ENCODE assay signal across 7 cellular contexts in the genomic region with DNA sequence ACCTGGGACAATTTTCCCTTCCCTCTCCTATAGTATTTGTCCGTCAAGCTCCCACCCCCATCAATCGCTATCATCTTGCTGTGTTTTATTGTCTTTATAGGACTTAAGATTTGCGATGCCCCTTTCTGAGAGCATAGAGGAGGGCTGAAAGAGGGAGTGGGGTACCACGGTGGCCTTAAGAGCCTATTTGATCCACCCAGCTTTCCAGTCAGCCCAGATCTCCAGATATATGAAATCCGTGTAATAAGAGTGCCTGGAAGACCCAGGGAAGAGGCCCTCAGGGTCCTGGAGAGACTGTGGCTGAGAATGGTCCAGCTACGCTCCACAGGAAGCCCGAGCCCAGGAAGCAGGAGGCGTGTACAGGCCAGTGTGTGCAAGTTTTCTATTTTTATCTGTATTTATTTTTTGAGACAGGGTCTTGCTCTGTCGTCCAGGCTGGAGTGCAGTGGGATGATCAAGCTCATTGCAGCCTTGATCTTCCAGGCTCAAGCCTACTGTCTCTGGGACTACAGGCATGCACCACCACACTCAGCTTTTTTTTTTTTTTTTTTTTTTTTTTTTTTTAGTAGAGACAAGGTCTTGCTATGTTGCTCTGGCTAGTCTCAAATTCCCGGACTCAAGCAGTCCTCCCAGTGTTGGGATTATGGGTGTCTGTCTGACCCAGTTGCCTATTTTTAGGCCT. TPM values are rescaled to one million over a fixed set of nuclear protein-coding genes. Genes with fewer than 3 reads are reported as not detected.
DNase-seq lines count a peak whose midpoint lies in the region; ATAC-seq and TF ChIP-seq lines count a peak whose summit lies in the region.

No MANE protein-coding gene starts in this region.

- H3K4me1 ChIP-seq in HCT116 (ENCODE audit: control insufficient read depth in 1 of 2, insufficient read depth in 2 of 2, low read length in 2 of 2), result peaks cover 13 to 19% of the 10 kb centered on the region in 2 experiments
- peaks cover 0 to 42% of the 10 kb centered on the region in 2 donors for H3K4me1 ChIP-seq in right atrium auricular region
- peaks cover 8 to 25% of the 10 kb centered on the region in 2 donors for H3K4me1 ChIP-seq in left lung

- H3K4me1 Mint-ChIP-seq in stimulated activated effector memory CD8-positive, alpha-beta T cell treated with anti-CD3 and anti-CD28 coated beads, Interleukin-12 subunit alpha, Interleukin-12 subunit beta, amount 100 ng/mL, for 72 hours, result peaks cover 39% of the 10 kb centered on the region

- H3K9me3 Mint-ChIP-seq in stimulated activated effector memory CD8-positive, alpha-beta T cell treated with anti-CD3 and anti-CD28 coated beads, Interleukin-12 subunit alpha, Interleukin-12 subunit beta, amount 100 ng/mL, for 72 hours, result no peaks in the 10 kb centered on the region

- H3K27ac ChIP-seq in HCT116 (ENCODE audit: low read depth, low read length), result peak overlapping the region; percentile 91
- H3K27ac ChIP-seq in right atrium auricular region, result peak overlapping the region; percentile 85 to 91
- peak overlapping the region in 1 of 2 donors; percentile 83 for H3K27ac ChIP-seq in left lung

- CTCF ChIA-PET in HCT116 (lab: Charles Lee), result interaction anchor here (0.6 to 2.0 kb wide), 6 partner anchors 9 to 265 kb away, joined by 3 to 8 read pairs (median 6); a partner anchor contains a TSS

- POLR2A ChIA-PET in HCT116 (lab: Charles Lee), result interaction anchor here (0.7 to 1.5 kb wide), 2 partner anchors 12 to 23 kb away, joined by 3 read pairs; no protein-coding TSS in a partner anchor

- H3K36me3 ChIP-seq in HCT116 (ENCODE audit: control insufficient read depth in 1 of 2, insufficient read depth in 2 of 2, low read length in 2 of 2), result peaks cover 28 to 39% of the 10 kb centered on the region in 2 experiments
- H3K36me3 ChIP-seq in right atrium auricular region, result peaks cover 59% of the 10 kb centered on the region
- peaks cover 0 to 54% of the 10 kb centered on the region in 2 donors for H3K36me3 ChIP-seq in left lung

- no peak overlapping the region for H2AFZ ChIP-seq in HCT116 (ENCODE audit: low read depth, low read length, poor library complexity, severe bottlenecking)

- no peak overlapping the region for H3K9ac ChIP-seq in HCT116 (ENCODE audit: low read length)

- H3K27me3 ChIP-seq in HCT116 (ENCODE audit: insufficient read depth, low read length), result no peaks in the 10 kb centered on the region
- H3K27me3 ChIP-seq in right atrium auricular region, result no peaks in the 10 kb centered on the region
- no peaks in the 10 kb centered on the region for H3K27me3 ChIP-seq in left lung

- TF ChIP-seq RAD21 in HCT116 (IDR thresholded peaks at IDR 0.05; ENCODE audit: low read depth), result no peak

- TF ChIP-seq CTCF in HCT116 (IDR thresholded peaks at IDR 0.05 in 2 of 3, conservative IDR thresholded peaks at IDR 0.05 in 1 of 3; ENCODE audit: borderline replicate concordance in 1 of 3, insufficient read depth in 1 of 3, low read depth in 2 of 3, low read length in 2 of 3) (no peak), right atrium auricular region (IDR thresholded peaks at IDR 0.05) (no peak), left lung (IDR thresholded peaks at IDR 0.05) (no peak)

- H3K36me3 Mint-ChIP-seq in stimulated activated effector memory CD8-positive, alpha-beta T cell treated with anti-CD3 and anti-CD28 coated beads, Interleukin-12 subunit alpha, Interleukin-12 subunit beta, amount 100 ng/mL, for 72 hours, result peaks cover 59% of the 10 kb centered on the region

- no TSS peak for BruUV-seq in HCT116 (replicated peaks; lab: Mats Ljungman, UMichigan)

- H3K79me2 ChIP-seq in HCT116 (ENCODE audit: insufficient read depth, low read length), result peaks cover 39% of the 10 kb centered on the region

- no peak for DNase-seq in HCT116 (ENCODE audit: low read depth, low spot score)
- peak; percentile 29 for DNase-seq in UCSD-AML1 (lab: John Stamatoyannopoulos, UW; ENCODE audit: unreplicated experiment)
- no peak for DNase-seq in right atrium auricular region (ENCODE audit: low spot score)
- DNase-seq in stimulated activated effector memory CD8-positive, alpha-beta T cell treated with anti-CD3 and anti-CD28 coated beads, Interleukin-12 subunit alpha, Interleukin-12 subunit beta, amount 100 ng/mL, for 72 hours (ENCODE audit: low spot score in 2 of 2), result no peak
- DNase-seq in left lobe of liver (ENCODE audit: low spot score), result no peak
- no peak for DNase-seq in left lung
- DNase-seq in HuH-7 (ENCODE audit: low spot score), result no peak

- peak overlapping the region; percentile 78 for H3K4me3 Mint-ChIP-seq in stimulated activated effector memory CD8-positive, alpha-beta T cell treated with anti-CD3 and anti-CD28 coated beads, Interleukin-12 subunit alpha, Interleukin-12 subunit beta, amount 100 ng/mL, for 72 hours

- H4K20me1 ChIP-seq in HCT116 (ENCODE audit: insufficient read depth), result no peaks in the 10 kb centered on the region

- RAD21 ChIA-PET in HCT116 (lab: Charles Lee; ENCODE audit: low non-redundant PET in 1 of 2, low total read pairs in 2 of 2, uncharacterized antibody in 2 of 2, unreplicated experiment in 2 of 2), result no interaction called here

- no peak for TF ChIP-seq POLR2A in HCT116 (IDR thresholded peaks at IDR 0.05; ENCODE audit: borderline replicate concordance, extremely low read depth, insufficient read depth, insufficient read length)

- no peaks in the 10 kb centered on the region for H3K9me2 ChIP-seq in HCT116 (ENCODE audit: insufficient read depth)

- H3K9me3 ChIP-seq in HCT116 (ENCODE audit: control insufficient read depth in 1 of 2, insufficient read depth in 1 of 2, low read depth in 1 of 2, low read length in 2 of 2) (no peaks in the 10 kb centered on the region), right atrium auricular region (no peaks in the 10 kb centered on the region), left lung (no peaks in the 10 kb centered on the region)

- no peak overlapping the region for H3K4me3 ChIP-seq in HCT116 (replicated peaks in 1 of 2; ENCODE audit: low read depth in 1 of 2, low read length in 2 of 2)
- H3K4me3 ChIP-seq in right atrium auricular region, result peak overlapping the region; percentile 90 to 94
- H3K4me3 ChIP-seq in left lung, result peak overlapping the region in 1 of 2 donors; percentile 78

- intact Hi-C loops in HCT116 (cut with micrococcal nuclease), result loop anchor here (5.0 kb wide), 1 partner anchor 266 kb away; no protein-coding TSS in a partner anchor
- intact Hi-C loops in left lung (cut with DNase I), result no loop called here

- no peak overlapping the region for H3K4me2 ChIP-seq in HCT116 (ENCODE audit: low read length)

- ATAC-seq in HCT116 (no peak), left lobe of liver (no peak), left lung (no peak)
- no peak for ATAC-seq in stimulated activated effector memory CD8-positive, alpha-beta T cell treated with anti-CD3 and anti-CD28 coated beads, Interleukin-12 subunit alpha, Interleukin-12 subunit beta, amount 100 ng/mL, for 72 hours

- H3K27ac Mint-ChIP-seq in stimulated activated effector memory CD8-positive, alpha-beta T cell treated with anti-CD3 and anti-CD28 coated beads, Interleukin-12 subunit alpha, Interleukin-12 subunit beta, amount 100 ng/mL, for 72 hours, result peak overlapping the region; percentile 90

TF ChIP-seq in HCT116, 20 proteins besides CTCF, POLR2A, EP300 and RAD21 (continues in another document):
- TF ChIP-seq POLR2AphosphoS5 (IDR thresholded peaks at IDR 0.05; ENCODE audit: low read depth, low read length) (no peak), SP1 (IDR thresholded peaks at IDR 0.05; ENCODE audit: low read depth) (no peak), EZH2 (IDR thresholded peaks at IDR 0.05) (no peak), ZFX (IDR thresholded peaks at IDR 0.05) (no peak), YY1 (IDR thresholded peaks at IDR 0.05; ENCODE audit: extremely low read depth, insufficient replicate concordance, low read depth, low read length) (no peak), EZH2phosphoT487 (IDR thresholded peaks at IDR 0.05; ENCODE audit: borderline replicate concordance) (no peak)
- TF ChIP-seq, protein P1, sequence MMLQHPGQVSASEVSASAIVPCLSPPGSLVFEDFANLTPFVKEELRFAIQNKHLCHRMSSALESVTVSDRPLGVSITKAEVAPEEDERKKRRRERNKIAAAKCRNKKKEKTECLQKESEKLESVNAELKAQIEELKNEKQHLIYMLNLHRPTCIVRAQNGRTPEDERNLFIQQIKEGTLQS (IDR thresholded peaks at IDR 0.05), result no peak
- TF ChIP-seq, protein P2, sequence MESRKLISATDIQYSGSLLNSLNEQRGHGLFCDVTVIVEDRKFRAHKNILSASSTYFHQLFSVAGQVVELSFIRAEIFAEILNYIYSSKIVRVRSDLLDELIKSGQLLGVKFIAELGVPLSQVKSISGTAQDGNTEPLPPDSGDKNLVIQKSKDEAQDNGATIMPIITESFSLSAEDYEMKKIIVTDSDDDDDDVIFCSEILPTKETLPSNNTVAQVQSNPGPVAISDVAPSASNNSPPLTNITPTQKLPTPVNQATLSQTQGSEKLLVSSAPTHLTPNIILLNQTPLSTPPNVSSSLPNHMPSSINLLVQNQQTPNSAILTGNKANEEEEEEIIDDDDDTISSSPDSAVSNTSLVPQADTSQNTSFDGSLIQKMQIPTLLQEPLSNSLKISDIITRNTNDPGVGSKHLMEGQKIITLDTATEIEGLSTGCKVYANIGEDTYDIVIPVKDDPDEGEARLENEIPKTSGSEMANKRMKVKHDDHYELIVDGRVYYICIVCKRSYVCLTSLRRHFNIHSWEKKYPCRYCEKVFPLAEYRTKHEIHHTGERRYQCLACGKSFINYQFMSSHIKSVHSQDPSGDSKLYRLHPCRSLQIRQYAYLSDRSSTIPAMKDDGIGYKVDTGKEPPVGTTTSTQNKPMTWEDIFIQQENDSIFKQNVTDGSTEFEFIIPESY (IDR thresholded peaks at IDR 0.05; ENCODE audit: extremely low read depth, insufficient replicate concordance, low read length), result no peak
- TF ChIP-seq, protein P3, sequence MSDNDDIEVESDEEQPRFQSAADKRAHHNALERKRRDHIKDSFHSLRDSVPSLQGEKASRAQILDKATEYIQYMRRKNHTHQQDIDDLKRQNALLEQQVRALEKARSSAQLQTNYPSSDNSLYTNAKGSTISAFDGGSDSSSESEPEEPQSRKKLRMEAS (IDR thresholded peaks at IDR 0.05), result no peak

RNA-seq across cellular contexts. Expression of a gene that starts 1.0 kb away (rescaled TPM):
- total RNA-seq in HCT116 (2021; ENCODE audit: unreplicated experiment), result 36.9 TPM
- polyA plus RNA-seq in HCT116 (2012), result 58.4 and 80.7 TPM in 2 replicates
- total RNA-seq in right atrium auricular region, result 10 to 100 TPM; 51.7 to 97.7 TPM
- 12.0 TPM for total RNA-seq in left lobe of liver
- 10 to 100 TPM; 15.6 to 16.0 TPM for total RNA-seq in left lung

RNA-seq across cellular contexts. Expression of a gene that starts 24.0 kb away (rescaled TPM):
- total RNA-seq in HCT116 (2021; ENCODE audit: unreplicated experiment), result 7.8 TPM
- 6.3 and 6.8 TPM in 2 replicates for polyA plus RNA-seq in HCT116 (2012)
- total RNA-seq in right atrium auricular region, result under 1 TPM; 0.11 to 0.59 TPM
- total RNA-seq in left lobe of liver, result 0.45 TPM
- 1 to 10 TPM in 1 of 2 donors, under 1 TPM in 1; 0.93 to 1.2 TPM for total RNA-seq in left lung

RNA-seq across cellular contexts. Expression of a gene that starts 30.3 kb away (rescaled TPM):
- 89.5 TPM for total RNA-seq in HCT116 (2021; ENCODE audit: unreplicated experiment)
- polyA plus RNA-seq in HCT116 (2012), result 115 and 121 TPM in 2 replicates
- total RNA-seq in right atrium auricular region, result 10 to 100 TPM; 35.7 to 39.6 TPM
- total RNA-seq in left lobe of liver, result 31.1 TPM
- total RNA-seq in left lung, result 10 to 100 TPM; 58.6 to 74.5 TPM

RNA-seq across cellular contexts. Expression of a gene that starts 51.4 kb away (rescaled TPM):
- total RNA-seq in HCT116 (2021; ENCODE audit: unreplicated experiment) (55.1 TPM), right atrium auricular region (10 to 100 TPM in 1 of 2 donors, 1 to 10 TPM in 1; 9.6 to 10.1 TPM), left lobe of liver (8.4 TPM), left lung (10 to 100 TPM; 32.0 to 34.9 TPM)
- 57.0 and 58.9 TPM in 2 replicates for polyA plus RNA-seq in HCT116 (2012)

Comparison
In these comparisons a context has a peak if more than half of its experiments do, and no peak if none do; other contexts are left out.
1. H3K4me3 ChIP-seq: peak in right atrium auricular region (2 of 2); none in HCT116 (0 of 2).